ENCODE assay signal across 17 cellular contexts in the genomic region with DNA sequence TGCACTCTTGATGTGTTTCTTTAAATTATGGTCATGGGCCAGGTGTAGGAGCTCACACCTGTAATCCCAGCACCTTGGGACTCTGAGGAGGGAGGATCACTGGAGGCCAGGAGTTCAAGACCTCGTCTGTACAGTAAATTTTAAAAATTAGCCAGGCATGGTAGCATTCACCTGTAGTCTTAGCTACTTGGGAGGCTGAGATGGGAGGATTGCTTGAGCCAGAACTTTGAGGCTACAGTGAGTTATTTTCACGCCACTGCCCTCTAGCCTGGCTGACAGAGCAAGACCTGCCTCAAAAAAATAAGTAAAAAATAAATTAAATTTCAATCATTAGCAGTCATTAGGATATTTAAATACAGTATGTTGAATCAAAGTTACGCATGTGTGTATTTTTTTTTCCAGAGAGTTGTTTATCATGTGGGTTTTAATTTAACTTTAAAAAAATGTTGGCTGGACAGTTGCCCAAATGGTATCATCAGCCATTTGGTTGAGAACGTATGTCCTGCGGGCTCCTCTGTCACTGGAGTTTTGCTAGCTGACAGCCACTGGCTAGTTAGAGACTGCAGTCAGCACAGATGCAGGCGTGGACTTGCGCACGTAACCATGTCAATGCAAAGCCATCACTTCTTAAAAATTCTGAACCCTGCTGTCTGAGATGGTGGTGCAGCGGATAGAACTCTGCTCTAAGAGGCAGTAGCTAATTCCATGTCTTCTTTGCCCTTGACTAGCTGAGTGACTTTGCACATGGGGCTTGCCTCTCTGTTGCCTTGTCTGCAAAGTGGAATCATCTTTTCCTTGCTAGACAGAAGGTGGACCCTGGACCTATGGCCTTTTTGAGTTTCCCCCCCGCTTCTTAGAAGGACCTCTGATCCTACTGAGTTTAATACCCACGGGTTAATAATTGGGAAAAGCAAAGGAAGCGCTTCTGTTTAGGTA. TPM values are rescaled to one million over a fixed set of nuclear protein-coding genes. Genes with fewer than 3 reads are reported as not detected.
DNase-seq lines count a peak whose midpoint lies in the region; ATAC-seq and TF ChIP-seq lines count a peak whose summit lies in the region.
"Had no signal": no experiment of that assay in that cellular context is flagged by ENCODE, and none has a peak within 500 bp of the region (broad histone marks: within the 10 kb centered on the region; RNA-seq: fewer than 3 reads in every experiment).

No MANE protein-coding gene starts in this region.

- DNase-seq in gastrocnemius medialis (no peak), NCI-H187 (lab: John Stamatoyannopoulos, UW) (no peak), neuronal stem cell (ENCODE audit: low spot score) (no peak), NCI-H1105 treated with DMSO at 0.1 percent for 48 hours (lab: John Stamatoyannopoulos, UW) (no peak), SIG-M5 (lab: John Stamatoyannopoulos, UW) (no peak)
- DNase-seq: 8988T; ACHN; Calu3; CD4-positive, alpha-beta T cell; DMS 273 treated with DMSO at 0.1 percent for 48 hours; H7 had no signal

- no peak for TF ChIP-seq POLR2A in gastrocnemius medialis (IDR thresholded peaks at IDR 0.05)

- no peak overlapping the region for H4K91ac ChIP-seq in neuronal stem cell (ENCODE audit: low read depth, low read length, poor library complexity)

- in situ Hi-C loops in gastrocnemius medialis (cut with MboI; ENCODE audit: low sequenced_read_pairs in 4 of 4) = no loop called here

- no peaks in the 10 kb centered on the region for H3K4me1 ChIP-seq in duodenal mucosa (ENCODE audit: control insufficient read depth in 1 of 2, insufficient read depth in 2 of 2, low read length in 2 of 2)
- H3K4me1 ChIP-seq in liver (ENCODE audit: control insufficient read depth in 4 of 4, insufficient read depth in 4 of 4, low read length in 3 of 4) = peaks cover 4 to 50% (median 40%) of the 10 kb centered on the region in 4 donors
- H3K4me1 ChIP-seq in gastrocnemius medialis = peaks cover 41 to 45% of the 10 kb centered on the region in 2 donors
- no peaks in the 10 kb centered on the region for H3K4me1 ChIP-seq in neuronal stem cell (ENCODE audit: control insufficient read depth in 2 of 2, insufficient read depth in 1 of 2, low read depth in 1 of 2, low read length in 2 of 2)
- H3K4me1 ChIP-seq: BLaER1 treated with 17β-estradiol and CSF1 and Interleukin-3, amounts not matched to agents 10 nM and 100 nM had no signal

- no peak overlapping the region for H3K4me3 ChIP-seq in duodenal mucosa (ENCODE audit: low read depth in 1 of 2, low read length in 2 of 2)
- peak overlapping the region; percentile 47 to 95 (median 73) for H3K4me3 ChIP-seq in liver (ENCODE audit: low read depth in 1 of 3, low read length in 3 of 3)
- H3K4me3 ChIP-seq in gastrocnemius medialis = no peak overlapping the region
- H3K4me3 ChIP-seq in neuronal stem cell (ENCODE audit: low read length in 2 of 2) = no peak overlapping the region
- H3K4me3 ChIP-seq: BLaER1 treated with 17β-estradiol and CSF1 and Interleukin-3, amounts not matched to agents 10 nM and 100 nM; GM23338 had no signal

- no peak overlapping the region for H2BK120ac ChIP-seq in neuronal stem cell (ENCODE audit: low read depth, low read length)

- no peak overlapping the region for H2BK5ac ChIP-seq in neuronal stem cell (ENCODE audit: low read length)

- ATAC-seq in gastrocnemius medialis = no peak
- ATAC-seq: GM23338 had no signal

- no peaks in the 10 kb centered on the region for H3K79me1 ChIP-seq in neuronal stem cell (ENCODE audit: low read depth, low read length)

- no peak overlapping the region for H2AFZ ChIP-seq in neuronal stem cell (ENCODE audit: low read length)
- H2AFZ ChIP-seq: GM23338 had no signal

- 33% methylated on average over 12 of the region's 12 CpGs for WGBS in liver
- WGBS in neuronal stem cell (ENCODE audit: extremely low coverage in 2 of 2, insufficient read length in 2 of 2, insufficient replicate concordance in 1 of 2), 2 donors = no CpG with 5 or more reads among the region's 12 CpGs

- intact Hi-C loops in gastrocnemius medialis (cut with DNase I; ENCODE audit: low total_unique reads) = no loop called here

- H3K14ac ChIP-seq in neuronal stem cell (ENCODE audit: low read length) = no peak overlapping the region

- H2AK5ac ChIP-seq in neuronal stem cell (ENCODE audit: low read depth, low read length) = no peak overlapping the region

- no peak overlapping the region for H2BK12ac ChIP-seq in neuronal stem cell (ENCODE audit: low read length)

- H3K18ac ChIP-seq in neuronal stem cell (ENCODE audit: low read length) = no peak overlapping the region

- H3K27ac ChIP-seq in angular gyrus (ENCODE audit: low read depth, low read length) (peak overlapping the region; percentile 18), duodenal mucosa (ENCODE audit: low read depth, low read length) (peak overlapping the region; percentile 20), liver (ENCODE audit: low read depth in 1 of 2, low read length in 2 of 2) (peak overlapping the region; percentile 86 to 89), gastrocnemius medialis (peak overlapping the region in 3 of 4 donors; percentile 5 to 82 (median 64)), neuronal stem cell (replicated peaks; ENCODE audit: low read length) (no peak overlapping the region)
- H3K27ac ChIP-seq: BLaER1 treated with 17β-estradiol and CSF1 and Interleukin-3, amounts not matched to agents 10 nM and 100 nM; HL-60 had no signal

- peaks cover 0 to 3% of the 10 kb centered on the region in 2 donors for H3K27me3 ChIP-seq in duodenal mucosa (ENCODE audit: control insufficient read depth in 1 of 2, insufficient read depth in 2 of 2, low read length in 2 of 2)
- H3K27me3 ChIP-seq in liver (ENCODE audit: control insufficient read depth in 4 of 4, insufficient read depth in 4 of 4, low read length in 3 of 4) = no peaks in the 10 kb centered on the region
- H3K27me3 ChIP-seq in gastrocnemius medialis = no peaks in the 10 kb centered on the region
- peaks cover 0 to 7% (median 0%) of the 10 kb centered on the region in 3 experiments for H3K27me3 ChIP-seq in neuronal stem cell (ENCODE audit: control insufficient read depth in 3 of 3, insufficient read depth in 3 of 3, low read depth in 1 of 3, low read length in 3 of 3)
- H3K27me3 ChIP-seq: BLaER1 treated with 17β-estradiol and CSF1 and Interleukin-3, amounts not matched to agents 10 nM and 100 nM had no signal

- H3K9me3 ChIP-seq in duodenal mucosa (ENCODE audit: control insufficient read depth in 1 of 2, low read length in 2 of 2) = no peaks in the 10 kb centered on the region
- no peaks in the 10 kb centered on the region for H3K9me3 ChIP-seq in liver (ENCODE audit: control insufficient read depth in 4 of 4, low read length in 3 of 4)
- H3K9me3 ChIP-seq in gastrocnemius medialis = no peaks in the 10 kb centered on the region
- H3K9me3 ChIP-seq in neuronal stem cell (replicated peaks in 1 of 2; ENCODE audit: control insufficient read depth in 2 of 2, insufficient read depth in 1 of 2, low read depth in 1 of 2, low read length in 2 of 2) = no peaks in the 10 kb centered on the region
- H3K9me3 ChIP-seq: BLaER1 treated with 17β-estradiol and CSF1 and Interleukin-3, amounts not matched to agents 10 nM and 100 nM had no signal

- no peak overlapping the region for H3K4me2 ChIP-seq in neuronal stem cell (ENCODE audit: insufficient read depth, low read length, poor library complexity, severe bottlenecking)
- H3K4me2 ChIP-seq: BLaER1 treated with 17β-estradiol and CSF1 and Interleukin-3, amounts not matched to agents 10 nM and 100 nM; GM23338 had no signal

- H3K36me3 ChIP-seq in duodenal mucosa (ENCODE audit: control insufficient read depth in 1 of 2, insufficient read depth in 2 of 2, low read length in 2 of 2) = no peaks in the 10 kb centered on the region
- H3K36me3 ChIP-seq in liver (ENCODE audit: control insufficient read depth in 4 of 4, insufficient read depth in 3 of 4, low read depth in 1 of 4, low read length in 3 of 4) = peaks cover 0 to 2% (median 0%) of the 10 kb centered on the region in 4 donors
- no peaks in the 10 kb centered on the region for H3K36me3 ChIP-seq in gastrocnemius medialis
- no peaks in the 10 kb centered on the region for H3K36me3 ChIP-seq in neuronal stem cell (replicated peaks in 1 of 2; ENCODE audit: control insufficient read depth in 2 of 2, insufficient read depth in 2 of 2, low read length in 2 of 2)
- H3K36me3 ChIP-seq: BLaER1 treated with 17β-estradiol and CSF1 and Interleukin-3, amounts not matched to agents 10 nM and 100 nM had no signal

- TF ChIP-seq RAD21 in liver (IDR thresholded peaks at IDR 0.05) = no peak

- H3K23ac ChIP-seq in neuronal stem cell (ENCODE audit: low read depth, low read length, poor library complexity) = no peak overlapping the region

- H2BK15ac ChIP-seq in neuronal stem cell (ENCODE audit: low read length) = no peak overlapping the region

- no peak overlapping the region for H4K8ac ChIP-seq in neuronal stem cell (ENCODE audit: low read depth, low read length)

- no peak for TF ChIP-seq CTCF in liver (IDR thresholded peaks at IDR 0.05; ENCODE audit: low read depth, low read length, missing input control)
- TF ChIP-seq CTCF in gastrocnemius medialis (IDR thresholded peaks at IDR 0.05 in 4 of 5, conservative IDR thresholded peaks at IDR 0.05 in 1 of 5) = no peak

- H3K9ac ChIP-seq in duodenal mucosa (ENCODE audit: low read depth in 1 of 2, low read length in 2 of 2) = no peak overlapping the region
- H3K9ac ChIP-seq in liver (ENCODE audit: low read depth in 1 of 2, low read length in 2 of 2) = peak overlapping the region; percentile 35 to 97
- H3K9ac ChIP-seq in neuronal stem cell (ENCODE audit: low read depth, low read length, poor library complexity) = no peak overlapping the region
- H3K9ac ChIP-seq: BLaER1 treated with 17β-estradiol and CSF1 and Interleukin-3, amounts not matched to agents 10 nM and 100 nM had no signal

- no peak overlapping the region for H3K4ac ChIP-seq in neuronal stem cell (ENCODE audit: low read length)

TF ChIP-seq in liver, 16 proteins besides CTCF, POLR2A, EP300 and RAD21 (continues in another document):
- TF ChIP-seq FOXA1 (IDR thresholded peaks at IDR 0.05) = no peak

RNA-seq across cellular contexts. Expression of gene MAPT, which starts 40.0 kb away (rescaled TPM):
- total RNA-seq in liver = under 1 TPM; 0.05 to 0.17 TPM
- under 1 TPM; 0.38 to 0.67 TPM for polyA plus RNA-seq in liver
- total RNA-seq in gastrocnemius medialis = 100 to 1,000 TPM in 1 of 4 donors, 10 to 100 TPM in 3; 70.3 to 120 (median 82.8) TPM
- polyA plus RNA-seq in neuronal stem cell (2013, experiment 1 of 2) = 2.6 TPM
- 2.8 TPM for polyA plus RNA-seq in neuronal stem cell (2013, experiment 2 of 2)

Comparison
In these comparisons a context has a peak if more than half of its experiments do, and no peak if none do; other contexts are left out.
1. H3K4me3 ChIP-seq: peak in liver (3 of 3); none in duodenal mucosa (0 of 2), gastrocnemius medialis (0 of 4) and neuronal stem cell (0 of 2).
2. H3K9ac ChIP-seq: peak in liver (2 of 2); none in duodenal mucosa (0 of 2) and neuronal stem cell (single experiment).
3. RNA of gene MAPT, which starts 40.0 kb away (total RNA-seq): 70.3 to 120 TPM in gastrocnemius medialis; 0.05 to 0.17 TPM in liver; every median in the first group is over 10 times any median in the second.